12 cellular contexts compared by ENCODE assay signal in genomic region chr9:38228331-38229122, GRCh38.
DNase-seq lines count a peak whose midpoint lies in the region; ATAC-seq and TF ChIP-seq lines count a peak whose summit lies in the region.
"Had no signal": no experiment of that assay in that cellular context is flagged by ENCODE, and none has a peak within 500 bp of the region (broad histone marks: within the 10 kb centered on the region; RNA-seq: fewer than 3 reads in every experiment).

No MANE protein-coding gene starts in this region.

- H3K27me3 ChIP-seq in Loucy (ENCODE audit: insufficient read depth, low read length, poor library complexity, severe bottlenecking), result no peaks in the 10 kb centered on the region
- peaks cover 12% of the 10 kb centered on the region; the same call in 1 of the 2 replicates for H3K27me3 ChIP-seq in SK-N-SH (ENCODE audit: insufficient read depth)
- peaks cover 5 to 26% of the 10 kb centered on the region in 2 experiments for H3K27me3 ChIP-seq in mesenchymal stem cell (ENCODE audit: control insufficient read depth in 1 of 2, insufficient read depth in 1 of 2, low read length in 2 of 2)

- TF ChIP-seq EP300 in SK-N-SH (IDR thresholded peaks at IDR 0.05; ENCODE audit: borderline replicate concordance in 1 of 2, low read depth in 1 of 2, low read length in 1 of 2), result peak in 1 of 2 experiments; percentile 93; a peak in 2 of 4 replicates

- H3K23ac ChIP-seq in mesenchymal stem cell (ENCODE audit: low read length in 2 of 2), result no peak overlapping the region

- H3K9me3 ChIP-seq in Loucy (ENCODE audit: insufficient read depth, low read depth, low read length) (no peaks in the 10 kb centered on the region), SK-N-SH (no peaks in the 10 kb centered on the region), mesenchymal stem cell (ENCODE audit: control insufficient read depth, low read length) (no peaks in the 10 kb centered on the region)
- H3K9me3 ChIP-seq: gastrocnemius medialis had no signal

- H3K79me2 ChIP-seq in Loucy (ENCODE audit: insufficient read depth, low read length) (no peaks in the 10 kb centered on the region), SK-N-SH (ENCODE audit: insufficient read depth) (no peaks in the 10 kb centered on the region)

- 15% methylated on average over 13 of the region's 13 CpGs for WGBS in SK-N-SH (ENCODE audit: low lambda C conversion rate)
- 55% methylated on average over 10 of the region's 13 CpGs for WGBS in mesenchymal stem cell

- no peak overlapping the region for H2BK12ac ChIP-seq in mesenchymal stem cell (ENCODE audit: low read length in 2 of 2)

- no peak overlapping the region for H2AFZ ChIP-seq in Loucy (ENCODE audit: low read length)
- no peak overlapping the region for H2AFZ ChIP-seq in SK-N-SH (ENCODE audit: low read depth)
- no peak overlapping the region for H2AFZ ChIP-seq in mesenchymal stem cell (ENCODE audit: low read depth, low read length)

- H4K8ac ChIP-seq in mesenchymal stem cell (ENCODE audit: low read length), result no peak overlapping the region

- H3K18ac ChIP-seq in mesenchymal stem cell (ENCODE audit: low read depth in 1 of 2, low read length in 2 of 2), result no peak overlapping the region

- DNase-seq in DMS153 (lab: John Stamatoyannopoulos, UW) (peak; percentile 14), SK-N-SH (peak; percentile 63), mesenchymal stem cell (no peak), COR-L47 (lab: John Stamatoyannopoulos, UW) (no peak), COLO668 (lab: John Stamatoyannopoulos, UW; ENCODE audit: unreplicated experiment) (no peak)
- DNase-seq: gastrocnemius medialis, NCI-H2029 treated with DMSO at 0.1 percent for 48 hours had no signal

- peaks cover 14% of the 10 kb centered on the region for H3K4me1 ChIP-seq in Loucy (ENCODE audit: insufficient read depth, low read length, poor library complexity, severe bottlenecking)
- peaks cover 8 to 43% of the 10 kb centered on the region in 2 experiments; a peak in 3 of 4 replicates for H3K4me1 ChIP-seq in SK-N-SH (ENCODE audit: control insufficient read depth in 1 of 2, insufficient read depth in 2 of 2, low read depth in 1 of 2, low read length in 1 of 2)
- H3K4me1 ChIP-seq in mesenchymal stem cell (ENCODE audit: control insufficient read depth, insufficient read depth, low read depth, low read length), result peaks cover 12% of the 10 kb centered on the region
- H3K4me1 ChIP-seq: gastrocnemius medialis had no signal

- H2BK5ac ChIP-seq in mesenchymal stem cell (ENCODE audit: low read depth, low read length, poor library complexity, severe bottlenecking), result no peak overlapping the region

- TF ChIP-seq RAD21 in SK-N-SH (IDR thresholded peaks at IDR 0.05; ENCODE audit: low read length), result no peak; the same call in 1 of the 2 replicates

- no peak overlapping the region for H4K91ac ChIP-seq in mesenchymal stem cell (ENCODE audit: low read length)

- CTCF ChIA-PET in SK-N-SH (lab: Yijun Ruan, JAX), result interaction anchor here (0.6 to 4.5 kb wide), 11 partner anchors 15 to 562 kb away, joined by 3 to 13 read pairs (median 3); no protein-coding TSS in a partner anchor

- H3F3A ChIP-seq in Loucy (ENCODE audit: low read depth), result no peaks in the 10 kb centered on the region
- H3F3A ChIP-seq in SK-N-SH (replicated peaks; ENCODE audit: insufficient read depth), result no peaks in the 10 kb centered on the region

- H3K9ac ChIP-seq in Loucy (ENCODE audit: low read depth, low read length, poor library complexity, severe bottlenecking) (no peak overlapping the region), SK-N-SH (no peak overlapping the region), mesenchymal stem cell (ENCODE audit: low read length) (no peak overlapping the region)
- H3K9ac ChIP-seq: GM23248 had no signal

- H4K20me1 ChIP-seq in Loucy (ENCODE audit: insufficient read depth, low read length, poor library complexity, severe bottlenecking), result no peaks in the 10 kb centered on the region
- no peaks in the 10 kb centered on the region for H4K20me1 ChIP-seq in SK-N-SH (ENCODE audit: insufficient read depth)

- no peak overlapping the region for H3K14ac ChIP-seq in mesenchymal stem cell (ENCODE audit: low read length in 2 of 2)

- H3K4me2 ChIP-seq in Loucy (ENCODE audit: low read depth, low read length, poor library complexity, severe bottlenecking), result peak overlapping the region; percentile 100
- no peak overlapping the region for H3K4me2 ChIP-seq in SK-N-SH
- H3K4me2 ChIP-seq in mesenchymal stem cell (ENCODE audit: low read length, poor library complexity, severe bottlenecking), result no peak overlapping the region

- peaks cover 1% of the 10 kb centered on the region for H3K79me1 ChIP-seq in mesenchymal stem cell (replicated peaks; ENCODE audit: low read length, poor library complexity, severe bottlenecking)

- H2AK5ac ChIP-seq in mesenchymal stem cell (ENCODE audit: low read length, severe bottlenecking), result peak overlapping the region; percentile 16

- H3K4me3 ChIP-seq in Loucy (ENCODE audit: low read length, poor library complexity, severe bottlenecking), result no peak overlapping the region
- no peak overlapping the region for H3K4me3 ChIP-seq in SK-N-SH (ENCODE audit: low read depth in 2 of 2, low read length in 1 of 2)
- no peak overlapping the region for H3K4me3 ChIP-seq in mesenchymal stem cell (ENCODE audit: insufficient read depth in 1 of 2, low read depth in 1 of 2, low read length in 2 of 2)
- H3K4me3 ChIP-seq: gastrocnemius medialis, GM23248, lung, SK-N-MC had no signal

- H2BK15ac ChIP-seq in mesenchymal stem cell (ENCODE audit: low read depth, poor library complexity, severe bottlenecking), result no peak overlapping the region

- no peak overlapping the region for H3K4ac ChIP-seq in mesenchymal stem cell (ENCODE audit: low read depth in 1 of 2, low read length in 2 of 2)

- H3K36me3 ChIP-seq in Loucy (ENCODE audit: insufficient read depth, low read length) (no peaks in the 10 kb centered on the region), SK-N-SH (replicated peaks in 1 of 2; ENCODE audit: control insufficient read depth in 1 of 2, insufficient read depth in 2 of 2, low read length in 1 of 2) (no peaks in the 10 kb centered on the region), mesenchymal stem cell (ENCODE audit: control insufficient read depth in 1 of 2, insufficient read depth in 2 of 2, low read depth in 1 of 2, low read length in 2 of 2) (no peaks in the 10 kb centered on the region)
- H3K36me3 ChIP-seq: gastrocnemius medialis had no signal

- TF ChIP-seq CTCF in Loucy (conservative IDR thresholded peaks at IDR 0.05; ENCODE audit: low read length) (no peak), SK-N-SH (IDR thresholded peaks at IDR 0.05) (no peak)

- no peak for ATAC-seq in GM21367 (IDR thresholded peaks at IDR 0.05; ENCODE audit: unreplicated experiment)
- ATAC-seq: gastrocnemius medialis had no signal

- POLR2A ChIA-PET in SK-N-SH (lab: Yijun Ruan, JAX), result interaction anchor here (1.3 to 2.1 kb wide), 2 partner anchors 14 to 157 kb away, joined by 3 to 7 read pairs; no protein-coding TSS in a partner anchor

- H3K9me2 ChIP-seq in Loucy (replicated peaks; ENCODE audit: low read depth, low read length), result no peaks in the 10 kb centered on the region
- H3K9me2 ChIP-seq in SK-N-SH, result no peaks in the 10 kb centered on the region

- H2BK120ac ChIP-seq in mesenchymal stem cell (ENCODE audit: low read depth, low read length), result no peak overlapping the region

- H3K27ac ChIP-seq in SK-N-SH (ENCODE audit: low read depth in 2 of 2, low read length in 1 of 2), result peak overlapping the region in 1 of 2 experiments; percentile 88; a peak in 2 of 4 replicates
- peak overlapping the region; percentile 18 for H3K27ac ChIP-seq in mesenchymal stem cell (ENCODE audit: low read length, poor library complexity, severe bottlenecking)
- H3K27ac ChIP-seq: gastrocnemius medialis, GM23248, SK-N-MC had no signal

TF ChIP-seq in SK-N-SH, 30 proteins besides CTCF, POLR2A, EP300 and RAD21:
- TF ChIP-seq MXI1 (IDR thresholded peaks at IDR 0.05; ENCODE audit: low read depth, low read length) (peak; percentile 42; the same call in 1 of the 2 replicates), YY1 (IDR thresholded peaks at IDR 0.05; ENCODE audit: low read depth) (no peak), CHD2 (IDR thresholded peaks at IDR 0.05; ENCODE audit: low read length, partially characterized antibody) (peak; percentile 47), NFIC (IDR thresholded peaks at IDR 0.05; ENCODE audit: borderline replicate concordance) (no peak), RCOR1 (IDR thresholded peaks at IDR 0.05; ENCODE audit: low read length) (peak; percentile 92), TCF12 (IDR thresholded peaks at IDR 0.05) (peak; percentile 35; the same call in 1 of the 2 replicates), FOXJ3 (CRISPR knock-in tag; IDR thresholded peaks at IDR 0.05) (peak; percentile 80), GATA2 (CRISPR knock-in tag; IDR thresholded peaks at IDR 0.05) (peak; percentile 78)

Comparison
In these comparisons a context has a peak if more than half of its experiments do, and no peak if none do; other contexts are left out.
1. DNase-seq: peak in DMS153 (single experiment) and SK-N-SH (single experiment); none in mesenchymal stem cell (single experiment), COR-L47 (single experiment) and COLO668 (single experiment).